ENCODE assay signal across 16 cellular contexts in genomic region chr7:148481147-148481526, GRCh38.
"Had no signal": no experiment of that assay in that cellular context is flagged by ENCODE, and none has a peak within 500 bp of the region (broad histone marks: within the 10 kb centered on the region; RNA-seq: fewer than 3 reads in every experiment).

No MANE protein-coding gene starts in this region.

- H3K4me3 ChIP-seq: body of pancreas, lower lobe of right lung, skin epidermis, transverse colon had no signal

- H3K27me3 Mint-ChIP-seq: activated naive CD8-positive, alpha-beta T cell; naive B cell had no signal

- H3K4me3 Mint-ChIP-seq: activated CD4-positive, alpha-beta memory T cell treated with anti-CD3 and anti-CD28 coated beads, Interleukin-2, amount 10 ng/mL, durations not matched to agents 7 days and 5 days; activated naive CD8-positive, alpha-beta T cell; WTC11 had no signal

- H3K27ac Mint-ChIP-seq: activated CD4-positive, alpha-beta memory T cell treated with anti-CD3 and anti-CD28 coated beads, Interleukin-2, amount 10 ng/mL, durations not matched to agents 7 days and 5 days; activated naive CD8-positive, alpha-beta T cell; WTC11 had no signal

- DNase-seq: activated CD4-positive, alpha-beta memory T cell treated with anti-CD3 and anti-CD28 coated beads, Interleukin-2, amount 10 ng/mL, durations not matched to agents 7 days and 5 days; activated CD4-positive, alpha-beta T cell treated with anti-CD3 and anti-CD28 coated beads for 4 hours; activated gamma-delta T cell treated with Interleukin-2 at 50 U/mL for 16 hours; activated T-cell treated with anti-CD3 and anti-CD28 coated beads, Interleukin-2, amount 50 U/mL, for 48 hours; amygdala; body of pancreas; effector memory CD4-positive, alpha-beta T cell; lower lobe of right lung; naive B cell; stimulated activated CD4-positive, alpha-beta T cell treated with anti-CD3 and anti-CD28 coated beads, Interleukin-4, amount 100 ng/mL, for 24 hours; stimulated activated naive CD4-positive, alpha-beta T cell treated with Interleukin-2 at 50 U/mL for 16 hours; transverse colon had no signal

- H3K27ac ChIP-seq: body of pancreas, foreskin keratinocyte, lower lobe of right lung, transverse colon had no signal

- H3K36me3 ChIP-seq: lower lobe of right lung, transverse colon had no signal

- H3K9me3 ChIP-seq: body of pancreas, lower lobe of right lung, transverse colon had no signal

- H3K36me3 Mint-ChIP-seq: activated naive CD8-positive, alpha-beta T cell; naive B cell; WTC11 had no signal

- H3K27me3 ChIP-seq: body of pancreas, foreskin keratinocyte, transverse colon had no signal

- H3K9me3 Mint-ChIP-seq: activated CD4-positive, alpha-beta memory T cell treated with anti-CD3 and anti-CD28 coated beads, Interleukin-2, amount 10 ng/mL, durations not matched to agents 7 days and 5 days; naive B cell; WTC11 had no signal
